8 cellular contexts compared by ENCODE assay signal in genomic region chr5:176995896-176996767, GRCh38. TPM values are rescaled to one million over a fixed set of nuclear protein-coding genes. Genes with fewer than 3 reads are reported as not detected.
DNase-seq lines count a peak whose midpoint lies in the region; ATAC-seq and TF ChIP-seq lines count a peak whose summit lies in the region.

No MANE protein-coding gene starts in this region.

- H3K36me3 Mint-ChIP-seq in activated T-helper 1 cell treated with anti-CD3 and anti-CD28 coated beads, Interleukin-12 subunit alpha, Interleukin-12 subunit beta, Interleukin-2, Interleukin-4 antibody, amounts not matched to agents 30 ng/mL and 10 ng/mL and 1 ng/mL, durations not matched to agents 14 hours and 24 hours and 36 hours (ENCODE audit: low read depth): peaks cover 18% of the 10 kb centered on the region

- intact Hi-C loops in activated T-helper 1 cell treated with anti-CD3 and anti-CD28 coated beads, Interleukin-12 subunit alpha, Interleukin-12 subunit beta, Interleukin-2, Interleukin-4 antibody, amounts not matched to agents 30 ng/mL and 10 ng/mL and 1 ng/mL, durations not matched to agents 14 hours and 24 hours and 36 hours (cut with micrococcal nuclease): loop anchor here (1.0 kb wide), 1 partner anchor 9 kb away; no protein-coding TSS in a partner anchor

- peak overlapping the region; percentile 8 for H3K4me3 ChIP-seq in GM12865 (ENCODE audit: low read depth, low read length)

- peaks cover 11% of the 10 kb centered on the region for H3K9me3 Mint-ChIP-seq in activated T-helper 1 cell treated with anti-CD3 and anti-CD28 coated beads, Interleukin-12 subunit alpha, Interleukin-12 subunit beta, Interleukin-2, Interleukin-4 antibody, amounts not matched to agents 30 ng/mL and 10 ng/mL and 1 ng/mL, durations not matched to agents 14 hours and 24 hours and 36 hours

- H3K4me3 Mint-ChIP-seq in activated T-helper 1 cell treated with anti-CD3 and anti-CD28 coated beads, Interleukin-12 subunit alpha, Interleukin-12 subunit beta, Interleukin-2, Interleukin-4 antibody, amounts not matched to agents 30 ng/mL and 10 ng/mL and 1 ng/mL, durations not matched to agents 14 hours and 24 hours and 36 hours: no peak overlapping the region

- peak; percentile 64 for ATAC-seq in GM21786 (IDR thresholded peaks at IDR 0.05; ENCODE audit: unreplicated experiment)
- peak; percentile 39 for ATAC-seq in omental fat pad (ENCODE audit: low FRiP score)
- no peak for ATAC-seq in HG03097 (IDR thresholded peaks at IDR 0.05; ENCODE audit: low FRiP score, unreplicated experiment)
- ATAC-seq in GM21526 (IDR thresholded peaks at IDR 0.05; ENCODE audit: low FRiP score, unreplicated experiment): no peak

- H3K27ac Mint-ChIP-seq in activated T-helper 1 cell treated with anti-CD3 and anti-CD28 coated beads, Interleukin-12 subunit alpha, Interleukin-12 subunit beta, Interleukin-2, Interleukin-4 antibody, amounts not matched to agents 30 ng/mL and 10 ng/mL and 1 ng/mL, durations not matched to agents 14 hours and 24 hours and 36 hours: peak overlapping the region; percentile 69

- no peaks in the 10 kb centered on the region for H3K27me3 Mint-ChIP-seq in activated T-helper 1 cell treated with anti-CD3 and anti-CD28 coated beads, Interleukin-12 subunit alpha, Interleukin-12 subunit beta, Interleukin-2, Interleukin-4 antibody, amounts not matched to agents 30 ng/mL and 10 ng/mL and 1 ng/mL, durations not matched to agents 14 hours and 24 hours and 36 hours (ENCODE audit: insufficient read depth)

- peaks cover 43% of the 10 kb centered on the region for H3K4me1 Mint-ChIP-seq in activated T-helper 1 cell treated with anti-CD3 and anti-CD28 coated beads, Interleukin-12 subunit alpha, Interleukin-12 subunit beta, Interleukin-2, Interleukin-4 antibody, amounts not matched to agents 30 ng/mL and 10 ng/mL and 1 ng/mL, durations not matched to agents 14 hours and 24 hours and 36 hours (ENCODE audit: low read depth)

- DNase-seq in GM12865 (ENCODE audit: low read depth) (peak; percentile 46), omental fat pad (ENCODE audit: low spot score) (no peak), DMS153 (lab: John Stamatoyannopoulos, UW) (no peak)
- no peak for DNase-seq in activated T-helper 1 cell treated with anti-CD3 and anti-CD28 coated beads, Interleukin-12 subunit alpha, Interleukin-12 subunit beta, Interleukin-2, Interleukin-4 antibody, amounts not matched to agents 30 ng/mL and 10 ng/mL and 1 ng/mL, durations not matched to agents 14 hours and 24 hours and 36 hours (ENCODE audit: low spot score)
- no peak for DNase-seq in stimulated activated CD4-positive, alpha-beta T cell treated with anti-CD3 and anti-CD28 coated beads, Interleukin-12 subunit alpha, Interleukin-12 subunit beta, amount 100 ng/mL, for 4 hours

- TF ChIP-seq CTCF in GM12865 (IDR thresholded peaks at IDR 0.05; ENCODE audit: insufficient read depth, low read depth, low read length, missing control alignments): no peak
- TF ChIP-seq CTCF in omental fat pad (IDR thresholded peaks at IDR 0.05): no peak

RNA-seq across cellular contexts. Expression of gene UIMC1, which starts 10.4 kb away (rescaled TPM):
- total RNA-seq in activated T-helper 1 cell treated with anti-CD3 and anti-CD28 coated beads, Interleukin-12 subunit alpha, Interleukin-12 subunit beta, Interleukin-2, Interleukin-4 antibody, amounts not matched to agents 30 ng/mL and 10 ng/mL and 1 ng/mL, durations not matched to agents 14 hours and 24 hours and 36 hours: 57.0 and 70.6 TPM in 2 replicates
- 10 to 100 TPM; 22.3 to 38.6 (median 27.7) TPM for total RNA-seq in omental fat pad

RNA-seq across cellular contexts. Expression of gene ZNF346, which starts 26.4 kb away (rescaled TPM):
- total RNA-seq in activated T-helper 1 cell treated with anti-CD3 and anti-CD28 coated beads, Interleukin-12 subunit alpha, Interleukin-12 subunit beta, Interleukin-2, Interleukin-4 antibody, amounts not matched to agents 30 ng/mL and 10 ng/mL and 1 ng/mL, durations not matched to agents 14 hours and 24 hours and 36 hours: 31.6 and 32.9 TPM in 2 replicates
- 10 to 100 TPM in 3 of 4 donors, 1 to 10 TPM in 1; 8.3 to 17.7 (median 13.3) TPM for total RNA-seq in omental fat pad

Comparison
In these comparisons a context has a peak if more than half of its experiments do, and no peak if none do; other contexts are left out.
1. ATAC-seq: peak in GM21786 (single experiment) and omental fat pad (single experiment); none in HG03097 (single experiment) and GM21526 (single experiment).